In genomic region chr1:171500304-171500703, GRCh38 we compare ENCODE assay signal across 19 cellular contexts.
"Had no signal": no experiment of that assay in that cellular context is flagged by ENCODE, and none has a peak within 500 bp of the region (broad histone marks: within the 10 kb centered on the region; RNA-seq: fewer than 3 reads in every experiment).

No MANE protein-coding gene starts in this region.

- ATAC-seq: gastroesophageal sphincter, heart right ventricle, sciatic nerve had no signal

- DNase-seq: activated B cell treated with CpG ODN at 0.5 μM for 24 hours; activated CD4-positive, alpha-beta T cell treated with anti-CD3 and anti-CD28 coated beads, Interleukin-2, amount 10 ng/mL, durations not matched to agents 7 days and 5 days; activated naive CD4-positive, alpha-beta T cell treated with anti-CD3 and anti-CD28 coated beads for 36 hours; dermis blood vessel endothelial cell; effector memory CD4-positive, alpha-beta T cell; heart right ventricle; mesendoderm; naive thymus-derived CD4-positive, alpha-beta T cell; stimulated activated CD4-positive, alpha-beta T cell treated with anti-CD3 and anti-CD28 coated beads, Interleukin-4, amount 100 ng/mL, for 1 hour had no signal

- H3K4me3 ChIP-seq: ascending aorta, esophagus muscularis mucosa, gastroesophageal sphincter, heart right ventricle, smooth muscle cell, thoracic aorta had no signal

- H3K4me3 Mint-ChIP-seq: activated B cell treated with CpG ODN at 0.5 μM for 24 hours; activated CD4-positive, alpha-beta T cell treated with anti-CD3 and anti-CD28 coated beads, Interleukin-2, amount 10 ng/mL, durations not matched to agents 7 days and 5 days; activated naive CD4-positive, alpha-beta T cell treated with anti-CD3 and anti-CD28 coated beads for 36 hours; T-helper 2 cell treated with Interferon-gamma antibody and Interleukin-4, amounts not matched to agents 5 μg/mL and 100 μg/mL, for 36 hours had no signal

- H3K4me1 ChIP-seq: parathyroid adenoma had no signal

- H3K27ac ChIP-seq: ascending aorta, esophagus muscularis mucosa, gastroesophageal sphincter, heart right ventricle, parathyroid adenoma, thoracic aorta had no signal

- H2AFZ ChIP-seq: parathyroid adenoma had no signal

- H3K4me2 ChIP-seq: smooth muscle cell had no signal

- H3K27me3 Mint-ChIP-seq: activated B cell treated with CpG ODN at 0.5 μM for 24 hours; activated CD4-positive, alpha-beta T cell treated with anti-CD3 and anti-CD28 coated beads, Interleukin-2, amount 10 ng/mL, durations not matched to agents 7 days and 5 days; naive thymus-derived CD4-positive, alpha-beta T cell had no signal

- FAIRE-seq: bronchial epithelial cell, endothelial cell of umbilical vein had no signal

- H3K36me3 ChIP-seq: ascending aorta, gastroesophageal sphincter, thoracic aorta had no signal

- H3K27ac Mint-ChIP-seq: activated B cell treated with CpG ODN at 0.5 μM for 24 hours had no signal

- H3K9me3 Mint-ChIP-seq: T-helper 2 cell treated with Interferon-gamma antibody and Interleukin-4, amounts not matched to agents 5 μg/mL and 100 μg/mL, for 36 hours had no signal

- H3K9me3 ChIP-seq: ascending aorta, esophagus muscularis mucosa, gastroesophageal sphincter, heart right ventricle, thoracic aorta had no signal

- H3K9ac ChIP-seq: parathyroid adenoma had no signal

- H3K27me3 ChIP-seq: ascending aorta, esophagus muscularis mucosa, gastroesophageal sphincter, heart right ventricle had no signal
